In the genomic region with DNA sequence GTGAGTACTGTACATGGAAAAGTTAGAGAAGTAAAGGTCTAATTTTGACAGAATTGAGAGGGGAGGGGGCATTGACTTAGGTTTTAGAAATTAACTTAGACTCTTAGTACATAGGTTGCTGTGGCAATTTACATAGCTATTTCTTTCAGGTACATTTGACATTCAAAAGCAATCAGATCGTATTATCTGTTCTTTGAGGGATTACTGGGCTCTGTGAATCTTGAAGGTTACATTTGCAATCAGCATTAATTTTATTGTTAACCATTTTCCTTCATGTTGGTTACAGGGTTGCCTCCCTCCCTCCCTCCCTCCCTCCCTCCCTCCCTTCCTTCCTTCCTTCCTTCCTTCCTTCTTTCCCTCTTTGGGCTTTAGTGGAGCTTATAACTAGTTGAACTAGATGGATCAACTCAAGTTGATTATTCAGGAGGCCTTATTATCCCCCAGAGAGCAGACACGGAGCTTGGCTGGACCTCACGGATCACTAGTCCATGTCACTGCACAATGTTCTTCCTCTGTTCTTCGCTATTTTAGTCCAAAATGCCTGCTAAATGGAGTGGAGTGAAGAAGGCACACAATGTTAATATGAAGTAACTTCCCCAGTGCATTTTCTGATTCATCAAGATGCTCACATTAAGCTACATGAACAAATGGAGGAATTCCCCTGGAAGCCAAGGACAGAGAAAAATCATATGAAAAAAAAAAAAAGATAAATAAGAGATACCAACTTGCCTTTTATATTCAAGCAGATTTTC, we compare ENCODE assay signal across 22 cellular contexts.
"Had no signal": no experiment of that assay in that cellular context is flagged by ENCODE, and none has a peak within 500 bp of the region (broad histone marks: within the 10 kb centered on the region; RNA-seq: fewer than 3 reads in every experiment).

No MANE protein-coding gene starts in this region.

- DNase-seq: activated B cell treated with CpG ODN at 0.5 μM for 24 hours; activated CD4-positive, alpha-beta memory T cell treated with anti-CD3 and anti-CD28 coated beads, Interleukin-2, amount 10 ng/mL, durations not matched to agents 7 days and 5 days; activated CD4-positive, alpha-beta T cell treated with anti-CD3 and anti-CD28 coated beads for 48 hours; activated naive CD4-positive, alpha-beta T cell treated with Interleukin-2 at 50 U/mL for 16 hours; activated T-cell treated with anti-CD3 and anti-CD28 coated beads, Interleukin-2, amount 50 U/mL, for 1 hour; anterior cingulate cortex; central memory CD4-positive, alpha-beta T cell; colonic mucosa; erythroblast; kidney; mesendoderm; naive thymus-derived CD4-positive, alpha-beta T cell; ovary; SK-N-SH; stimulated activated CD4-positive, alpha-beta T cell treated with anti-CD3 and anti-CD28 coated beads, Interleukin-12 subunit alpha, Interleukin-12 subunit beta, amount 100 ng/mL, for 4 hours; stimulated activated CD4-positive, alpha-beta T cell treated with anti-CD3 and anti-CD28 coated beads, Interleukin-1b, Interleukin-23, amount 100 ng/mL, for 48 hours; stimulated activated naive CD4-positive, alpha-beta T cell treated with Interleukin-2 at 50 U/mL for 16 hours; tibial artery had no signal

- H3K27me3 Mint-ChIP-seq: activated CD4-positive, alpha-beta memory T cell treated with anti-CD3 and anti-CD28 coated beads, Interleukin-2, amount 10 ng/mL, durations not matched to agents 7 days and 5 days; brain; naive thymus-derived CD4-positive, alpha-beta T cell had no signal

- H3K4me3 Mint-ChIP-seq: activated B cell treated with CpG ODN at 0.5 μM for 24 hours; activated CD4-positive, alpha-beta memory T cell treated with anti-CD3 and anti-CD28 coated beads, Interleukin-2, amount 10 ng/mL, durations not matched to agents 7 days and 5 days; brain; naive thymus-derived CD4-positive, alpha-beta T cell; T-helper 2 cell treated with Interferon-gamma antibody and Interleukin-4, amounts not matched to agents 5 μg/mL and 100 μg/mL, for 36 hours had no signal

- ATAC-seq: naive thymus-derived CD4-positive, alpha-beta T cell had no signal

- H3K36me3 Mint-ChIP-seq: naive thymus-derived CD4-positive, alpha-beta T cell had no signal

- H3K4me1 Mint-ChIP-seq: activated CD4-positive, alpha-beta memory T cell treated with anti-CD3 and anti-CD28 coated beads, Interleukin-2, amount 10 ng/mL, durations not matched to agents 7 days and 5 days had no signal

- H3K4me3 ChIP-seq: colonic mucosa, hepatocyte, ovary, tibial artery had no signal

- H3K27ac Mint-ChIP-seq: activated B cell treated with CpG ODN at 0.5 μM for 24 hours; activated CD4-positive, alpha-beta memory T cell treated with anti-CD3 and anti-CD28 coated beads, Interleukin-2, amount 10 ng/mL, durations not matched to agents 7 days and 5 days; activated T-helper 2 cell treated with anti-CD3 and anti-CD28 coated beads, Interferon-gamma antibody, Interleukin-2, Interleukin-4, amounts not matched to agents 10 μg/mL and 5 μg/mL and 100 μg/mL, durations not matched to agents 14 hours and 24 hours and 36 hours; naive thymus-derived CD4-positive, alpha-beta T cell; T-helper 2 cell treated with Interferon-gamma antibody and Interleukin-4, amounts not matched to agents 5 μg/mL and 100 μg/mL, for 36 hours had no signal
